Comparison of ENCODE assay signal across 13 cellular contexts in genomic region chr4:101304916-101305315, GRCh38. TPM values are rescaled to one million over a fixed set of nuclear protein-coding genes. Genes with fewer than 3 reads are reported as not detected.
A peak's percentile ranks its signal among the peaks of the same experiment; 100 is the strongest.
DNase-seq lines count a peak whose midpoint lies in the region; ATAC-seq, FAIRE-seq and TF ChIP-seq lines count a peak whose summit lies in the region.
"Had no signal": no experiment of that assay in that cellular context is flagged by ENCODE, and none has a peak within 500 bp of the region (broad histone marks: within the 10 kb centered on the region; RNA-seq: fewer than 3 reads in every experiment).

No MANE protein-coding gene starts in this region.

- H3K4me1 ChIP-seq in HEK293 (ENCODE audit: control insufficient read depth, insufficient read depth, low read length) (peaks cover 15% of the 10 kb centered on the region), parathyroid adenoma (no peaks in the 10 kb centered on the region), sigmoid colon (peaks cover 0 to 38% (median 24%) of the 10 kb centered on the region in 4 donors), kidney (ENCODE audit: control insufficient read depth in 1 of 2, insufficient read depth in 1 of 2, low read depth in 1 of 2, low read length in 2 of 2) (peaks cover 0 to 6% of the 10 kb centered on the region in 2 donors)

- H3K27ac Mint-ChIP-seq in activated CD4-positive, alpha-beta memory T cell treated with anti-CD3 and anti-CD28 coated beads for 36 hours: no peak overlapping the region
- H3K27ac Mint-ChIP-seq: memory B cell had no signal

- no peaks in the 10 kb centered on the region for H3K36me3 Mint-ChIP-seq in activated CD4-positive, alpha-beta memory T cell treated with anti-CD3 and anti-CD28 coated beads for 36 hours

- no peak overlapping the region for H3K4me3 Mint-ChIP-seq in activated CD4-positive, alpha-beta memory T cell treated with anti-CD3 and anti-CD28 coated beads for 36 hours
- H3K4me3 Mint-ChIP-seq: memory B cell had no signal

- POLR2A ChIA-PET in HEK293 (lab: Yijun Ruan, JAX): no interaction called here
- POLR2A ChIA-PET in activated CD4-positive, alpha-beta memory T cell treated with anti-CD3 and anti-CD28 coated beads for 36 hours (lab: Charles Lee): no interaction called here

- H3K9me3 Mint-ChIP-seq in activated CD4-positive, alpha-beta memory T cell treated with anti-CD3 and anti-CD28 coated beads for 36 hours: no peaks in the 10 kb centered on the region
- H3K9me3 Mint-ChIP-seq: memory B cell had no signal

- TF ChIP-seq EP300 in sigmoid colon (IDR thresholded peaks at IDR 0.05): no peak

- no peaks in the 10 kb centered on the region for H3K27me3 ChIP-seq in parathyroid adenoma (ENCODE audit: control insufficient read depth, insufficient read depth, low read length)
- no peaks in the 10 kb centered on the region for H3K27me3 ChIP-seq in sigmoid colon

- peaks cover 3% of the 10 kb centered on the region for H3K79me2 ChIP-seq in parathyroid adenoma

- TF ChIP-seq CTCF in HEK293 (tag by site-specific recombination; IDR thresholded peaks at IDR 0.05) (no peak), parathyroid adenoma (IDR thresholded peaks at IDR 0.05) (no peak), sigmoid colon (IDR thresholded peaks at IDR 0.05) (no peak), kidney (IDR thresholded peaks at IDR 0.05; ENCODE audit: borderline replicate concordance, extremely low read depth, insufficient read depth) (no peak)

- H3K9me3 ChIP-seq in HEK293 (ENCODE audit: control insufficient read depth, insufficient read depth, low read depth, low read length) (no peaks in the 10 kb centered on the region), parathyroid adenoma (ENCODE audit: control insufficient read depth, low read length) (no peaks in the 10 kb centered on the region), sigmoid colon (no peaks in the 10 kb centered on the region), kidney (ENCODE audit: control insufficient read depth in 1 of 2, low read length in 2 of 2) (no peaks in the 10 kb centered on the region)

- DNase-seq in fibroblast of peridontal ligament (ENCODE audit: extremely low read depth) (peak; percentile 65), sigmoid colon (no peak), kidney (no peak)
- DNase-seq in activated CD4-positive, alpha-beta memory T cell treated with anti-CD3 and anti-CD28 coated beads for 36 hours: no peak
- DNase-seq: activated T-cell treated with anti-CD3 and anti-CD28 coated beads for 4 hours, DMS 273 treated with DMSO at 0.1 percent for 48 hours, T-helper 9 cell had no signal

- H3K36me3 ChIP-seq in HEK293 (ENCODE audit: control insufficient read depth in 2 of 2, insufficient read depth in 1 of 2, low read length in 2 of 2) (no peaks in the 10 kb centered on the region), parathyroid adenoma (ENCODE audit: control insufficient read depth, insufficient read depth, low read length) (no peaks in the 10 kb centered on the region), sigmoid colon (no peaks in the 10 kb centered on the region), kidney (ENCODE audit: control insufficient read depth in 1 of 2, insufficient read depth in 2 of 2, low read length in 2 of 2) (no peaks in the 10 kb centered on the region)

- no peaks in the 10 kb centered on the region for H3K27me3 Mint-ChIP-seq in activated CD4-positive, alpha-beta memory T cell treated with anti-CD3 and anti-CD28 coated beads for 36 hours
- H3K27me3 Mint-ChIP-seq: memory B cell had no signal

- no peak for ATAC-seq in GM19035 (IDR thresholded peaks at IDR 0.05; ENCODE audit: unreplicated experiment)

- 75 to 77% methylated on average over 2 of the region's 2 CpGs for WGBS in sigmoid colon, 2 donors

- no peak for TF ChIP-seq POLR2A in sigmoid colon (IDR thresholded peaks at IDR 0.05)

- intact Hi-C loops in sigmoid colon (cut with DNase I): no loop called here
- intact Hi-C loops in activated CD4-positive, alpha-beta memory T cell treated with anti-CD3 and anti-CD28 coated beads for 36 hours (cut with micrococcal nuclease): loop anchor here (5.0 kb wide), 2 partner anchors 283 to 1087 kb away; no protein-coding TSS in a partner anchor
- intact Hi-C loops in kidney (cut with DNase I): no loop called here

- no peak overlapping the region for H2AFZ ChIP-seq in parathyroid adenoma

- H3K9ac ChIP-seq in parathyroid adenoma: no peak overlapping the region
- H3K9ac ChIP-seq in kidney (ENCODE audit: low read length in 2 of 2): no peak overlapping the region

- peak overlapping the region; percentile 1 for H3K4me2 ChIP-seq in parathyroid adenoma (ENCODE audit: low read length)

- H3K27ac ChIP-seq in HEK293 (ENCODE audit: extremely low read depth, low read depth, low read length) (no peak overlapping the region), parathyroid adenoma (no peak overlapping the region), sigmoid colon (no peak overlapping the region), kidney (ENCODE audit: low read depth in 2 of 2, low read length in 2 of 2) (no peak overlapping the region)

- CTCF ChIA-PET in HEK293 (lab: Yijun Ruan, JAX): no interaction called here
- CTCF ChIA-PET in activated CD4-positive, alpha-beta memory T cell treated with anti-CD3 and anti-CD28 coated beads for 36 hours (lab: Charles Lee): no interaction called here

- H3K4me1 Mint-ChIP-seq in activated CD4-positive, alpha-beta memory T cell treated with anti-CD3 and anti-CD28 coated beads for 36 hours (ENCODE audit: low read depth): peaks cover 42% of the 10 kb centered on the region

- FAIRE-seq in kidney (lab: Jason Lieb, UNC): no peak
- FAIRE-seq: GM18507 had no signal

- H3K4me3 ChIP-seq in HEK293 (ENCODE audit: low read depth, low read length): no peak overlapping the region
- no peak overlapping the region for H3K4me3 ChIP-seq in parathyroid adenoma (ENCODE audit: low read depth, low read length)
- no peak overlapping the region for H3K4me3 ChIP-seq in sigmoid colon
- no peak overlapping the region for H3K4me3 ChIP-seq in kidney (ENCODE audit: low read length in 2 of 2)

TF ChIP-seq in HEK293, 187 proteins besides CTCF, POLR2A, EP300 and RAD21 (continues in another document):
- TF ChIP-seq ZIC2 (tag by site-specific recombination; IDR thresholded peaks at IDR 0.05) (no peak), ZBTB17 (tag by site-specific recombination; IDR thresholded peaks at IDR 0.05) (peak; percentile 24; the same call in 1 of the 2 replicates), HOXC10 (CRISPR knock-in tag; IDR thresholded peaks at IDR 0.05) (no peak), ZNF624 (tag by site-specific recombination; IDR thresholded peaks at IDR 0.05) (no peak), ZNF146 (tag by site-specific recombination; IDR thresholded peaks at IDR 0.05) (no peak), ZXDB (tag by site-specific recombination; IDR thresholded peaks at IDR 0.05) (peak; percentile 66; the same call in 1 of the 2 replicates), ZFP69B (tag by site-specific recombination; IDR thresholded peaks at IDR 0.05) (no peak), GFI1B (tag by site-specific recombination; IDR thresholded peaks at IDR 0.05) (0 out of 2 replicates have a peak, but pooled peaks have one; percentile 46), SP7 (tag by site-specific recombination; IDR thresholded peaks at IDR 0.05) (peak; percentile 55), ZNF596 (tag by site-specific recombination; IDR thresholded peaks at IDR 0.05) (0 out of 2 replicates have a peak, but pooled peaks have one; percentile 28), ZNF112 (tag by site-specific recombination; IDR thresholded peaks at IDR 0.05) (no peak), ZNF121 (tag by site-specific recombination; IDR thresholded peaks at IDR 0.05) (no peak), ZNF423 (tag by site-specific recombination; IDR thresholded peaks at IDR 0.05) (no peak), GLI4 (tag by site-specific recombination; IDR thresholded peaks at IDR 0.05) (no peak), KLF16 (tag by site-specific recombination; IDR thresholded peaks at IDR 0.05) (no peak), ZNF544 (tag by site-specific recombination; IDR thresholded peaks at IDR 0.05) (no peak), GLIS1 (tag by site-specific recombination; IDR thresholded peaks at IDR 0.05) (peak; percentile 85), ZSCAN30 (tag by site-specific recombination; IDR thresholded peaks at IDR 0.05) (no peak)

TF ChIP-seq in PFSK-1, 5 proteins besides CTCF, POLR2A, EP300 and RAD21:
- TF ChIP-seq SIN3A (IDR thresholded peaks at IDR 0.05; ENCODE audit: borderline replicate concordance, insufficient read depth, low read length) (peak; percentile 34; the same call in 1 of the 2 replicates), FOXP2 (optimal IDR thresholded peaks at IDR 0.05; ENCODE audit: borderline replicate concordance, extremely low read depth, extremely low read length, insufficient read depth) (no peak)
- TF ChIP-seq, protein P1, sequence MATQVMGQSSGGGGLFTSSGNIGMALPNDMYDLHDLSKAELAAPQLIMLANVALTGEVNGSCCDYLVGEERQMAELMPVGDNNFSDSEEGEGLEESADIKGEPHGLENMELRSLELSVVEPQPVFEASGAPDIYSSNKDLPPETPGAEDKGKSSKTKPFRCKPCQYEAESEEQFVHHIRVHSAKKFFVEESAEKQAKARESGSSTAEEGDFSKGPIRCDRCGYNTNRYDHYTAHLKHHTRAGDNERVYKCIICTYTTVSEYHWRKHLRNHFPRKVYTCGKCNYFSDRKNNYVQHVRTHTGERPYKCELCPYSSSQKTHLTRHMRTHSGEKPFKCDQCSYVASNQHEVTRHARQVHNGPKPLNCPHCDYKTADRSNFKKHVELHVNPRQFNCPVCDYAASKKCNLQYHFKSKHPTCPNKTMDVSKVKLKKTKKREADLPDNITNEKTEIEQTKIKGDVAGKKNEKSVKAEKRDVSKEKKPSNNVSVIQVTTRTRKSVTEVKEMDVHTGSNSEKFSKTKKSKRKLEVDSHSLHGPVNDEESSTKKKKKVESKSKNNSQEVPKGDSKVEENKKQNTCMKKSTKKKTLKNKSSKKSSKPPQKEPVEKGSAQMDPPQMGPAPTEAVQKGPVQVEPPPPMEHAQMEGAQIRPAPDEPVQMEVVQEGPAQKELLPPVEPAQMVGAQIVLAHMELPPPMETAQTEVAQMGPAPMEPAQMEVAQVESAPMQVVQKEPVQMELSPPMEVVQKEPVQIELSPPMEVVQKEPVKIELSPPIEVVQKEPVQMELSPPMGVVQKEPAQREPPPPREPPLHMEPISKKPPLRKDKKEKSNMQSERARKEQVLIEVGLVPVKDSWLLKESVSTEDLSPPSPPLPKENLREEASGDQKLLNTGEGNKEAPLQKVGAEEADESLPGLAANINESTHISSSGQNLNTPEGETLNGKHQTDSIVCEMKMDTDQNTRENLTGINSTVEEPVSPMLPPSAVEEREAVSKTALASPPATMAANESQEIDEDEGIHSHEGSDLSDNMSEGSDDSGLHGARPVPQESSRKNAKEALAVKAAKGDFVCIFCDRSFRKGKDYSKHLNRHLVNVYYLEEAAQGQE (IDR thresholded peaks at IDR 0.05; ENCODE audit: insufficient read depth in 1 of 2, low read depth in 2 of 2, low read length in 2 of 2): no peak
TF ChIP-seq in PFSK-1: peak in this region for 1.

RNA-seq across cellular contexts. Expression of gene PPP3CA, which starts 42.4 kb away (rescaled TPM):
- 39.9 TPM for polyA plus RNA-seq in PFSK-1 (2012; ENCODE audit: insufficient read length, low read depth)
- 10 to 100 TPM; 26.2 to 47.7 (median 30.8) TPM for total RNA-seq in sigmoid colon
- polyA plus RNA-seq in sigmoid colon: 10 to 100 TPM; 11.8 to 15.0 (median 13.9) TPM
- 10 to 100 TPM; 14.3 to 14.6 TPM for total RNA-seq in activated CD4-positive, alpha-beta memory T cell treated with anti-CD3 and anti-CD28 coated beads for 36 hours
- 31.5 TPM for total RNA-seq in kidney
- 6.9 TPM for polyA plus RNA-seq in kidney (ENCODE audit: insufficient read depth, low read depth, low replicate concordance)
